Comparison of ENCODE assay signal across 1 cellular context in genomic region chr5:41772785-41773442, GRCh38.
TF ChIP-seq lines count a peak whose summit lies in the region.

No MANE protein-coding gene starts in this region.

TF ChIP-seq in IMR-90, 13 proteins besides CTCF, POLR2A, EP300 and RAD21 (continued from another document):
- no peak for TF ChIP-seq MAFK (IDR thresholded peaks at IDR 0.05; ENCODE audit: low read depth, low read length)
- TF ChIP-seq RFX5 (IDR thresholded peaks at IDR 0.05; ENCODE audit: low read depth, low read length), result no peak
- no peak for TF ChIP-seq MXI1 (IDR thresholded peaks at IDR 0.05; ENCODE audit: borderline replicate concordance, low read depth, low read length)
- no peak for TF ChIP-seq FOS (IDR thresholded peaks at IDR 0.05; ENCODE audit: low read depth, low read length)
- TF ChIP-seq CEBPB (IDR thresholded peaks at IDR 0.05; ENCODE audit: low read depth, low read length), result no peak
- TF ChIP-seq CHD1 (IDR thresholded peaks at IDR 0.05; ENCODE audit: low read depth, low read length), result no peak
